ENCODE assay signal across 13 cellular contexts in the genomic region with DNA sequence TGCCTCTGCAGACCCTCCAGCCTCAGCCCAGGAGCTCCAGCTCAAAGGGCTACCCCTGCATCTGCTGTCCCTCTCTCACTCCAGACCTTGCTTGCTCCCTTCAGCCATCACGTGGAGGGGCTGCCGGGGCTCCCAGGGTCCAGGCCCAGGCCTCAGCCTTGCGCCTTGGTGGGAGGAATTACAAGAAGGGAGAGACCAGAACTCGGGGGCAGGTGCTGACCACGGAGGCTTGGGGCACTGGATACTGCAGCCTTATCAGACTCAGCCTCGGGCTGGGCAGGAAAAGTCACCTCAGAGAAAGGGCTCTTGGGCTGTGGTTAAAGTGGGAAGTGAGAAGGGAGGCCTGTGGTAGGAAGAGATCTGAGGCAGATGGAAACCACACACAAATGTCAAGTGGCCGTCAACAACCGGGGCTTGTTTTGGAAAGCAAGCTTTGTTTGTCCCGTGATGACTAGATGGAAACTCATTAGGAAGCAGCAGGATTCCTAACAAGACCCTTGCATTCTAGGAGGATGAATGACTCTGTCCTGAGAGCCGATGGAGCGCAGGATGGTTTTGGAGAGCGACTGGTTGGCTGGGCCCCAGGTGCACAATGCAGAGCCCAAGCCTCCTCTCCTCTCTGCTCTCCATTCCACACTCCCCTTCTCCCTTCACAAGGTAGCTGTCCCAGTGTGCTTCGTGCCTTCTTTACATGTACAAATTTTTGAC.
DNase-seq lines count a peak whose midpoint lies in the region; ATAC-seq and TF ChIP-seq lines count a peak whose summit lies in the region.
"Had no signal": no experiment of that assay in that cellular context is flagged by ENCODE, and none has a peak within 500 bp of the region (broad histone marks: within the 10 kb centered on the region; RNA-seq: fewer than 3 reads in every experiment).

No MANE protein-coding gene starts in this region.

- TF ChIP-seq EP300 in transverse colon (IDR thresholded peaks at IDR 0.05; ENCODE audit: low read depth): no peak

- H3K9me3 ChIP-seq in transverse colon: no peaks in the 10 kb centered on the region
- H3K9me3 ChIP-seq: vagina had no signal

- POLR2A ChIA-PET in activated CD8-positive, alpha-beta T cell treated with anti-CD3 and anti-CD28 coated beads for 36 hours (lab: Charles Lee): interaction anchor here (0.7 kb wide), 1 partner anchor 1601 kb away, joined by 3 read pairs; no protein-coding TSS in a partner anchor

- in situ Hi-C loops in transverse colon (cut with MboI; ENCODE audit: low pct_ligation_motif_present in 1 of 4, low pct_unique_long_range_greater_than_20kb in 1 of 4, low sequenced_read_pairs in 3 of 4): no loop called here

- no peak overlapping the region for H3K27ac ChIP-seq in transverse colon
- H3K27ac ChIP-seq: vagina had no signal

- intact Hi-C loops in activated CD8-positive, alpha-beta T cell treated with anti-CD3 and anti-CD28 coated beads for 36 hours (cut with micrococcal nuclease): no loop called here
- intact Hi-C loops in transverse colon (cut with DNase I; ENCODE audit: low total_unique reads): no loop called here

- peaks cover 7% of the 10 kb centered on the region for H3K27me3 ChIP-seq in transverse colon
- H3K27me3 ChIP-seq: vagina had no signal

- no peak overlapping the region for H3K4me3 ChIP-seq in transverse colon
- H3K4me3 ChIP-seq: vagina had no signal

- no peak for TF ChIP-seq POLR2A in transverse colon (IDR thresholded peaks at IDR 0.05)

- DNase-seq in CMK (ENCODE audit: low read depth): peak; percentile 17
- DNase-seq in activated CD8-positive, alpha-beta T cell treated with anti-CD3 and anti-CD28 coated beads for 36 hours: peak; percentile 12
- DNase-seq in NCI-H1092 treated with DMSO at 0.1 percent for 48 hours (lab: John Stamatoyannopoulos, UW): no peak
- no peak for DNase-seq in OCI-M2 (lab: John Stamatoyannopoulos, UW; ENCODE audit: unreplicated experiment)
- DNase-seq in transverse colon: no peak
- DNase-seq: activated T-cell treated with anti-CD3 and anti-CD28 coated beads, Interleukin-2, amount 50 U/mL, for 4 hours; central memory CD4-positive, alpha-beta T cell; NCI-H510A had no signal

- peak overlapping the region in 1 of 3 donors; percentile 39 for H3K27ac Mint-ChIP-seq in IgD-negative memory B cell
- no peak overlapping the region for H3K27ac Mint-ChIP-seq in activated CD8-positive, alpha-beta T cell treated with anti-CD3 and anti-CD28 coated beads for 36 hours

- peak overlapping the region in 3 of 4 donors; percentile 13 to 87 (median 44) for H3K4me3 Mint-ChIP-seq in IgD-negative memory B cell
- H3K4me3 Mint-ChIP-seq in activated CD8-positive, alpha-beta T cell treated with anti-CD3 and anti-CD28 coated beads for 36 hours: no peak overlapping the region
- H3K4me3 Mint-ChIP-seq: activated T-cell treated with anti-CD3 and anti-CD28 coated beads, Interleukin-2, amount 50 U/mL, for 4 hours had no signal

- peaks cover 6 to 23% (median 23%) of the 10 kb centered on the region in 3 donors for H3K4me1 Mint-ChIP-seq in IgD-negative memory B cell
- peaks cover 16% of the 10 kb centered on the region for H3K4me1 Mint-ChIP-seq in activated CD8-positive, alpha-beta T cell treated with anti-CD3 and anti-CD28 coated beads for 36 hours (ENCODE audit: low read depth)

- H3K27me3 Mint-ChIP-seq in IgD-negative memory B cell: peaks cover 12% of the 10 kb centered on the region
- peaks cover 16% of the 10 kb centered on the region for H3K27me3 Mint-ChIP-seq in activated CD8-positive, alpha-beta T cell treated with anti-CD3 and anti-CD28 coated beads for 36 hours

- H3K36me3 Mint-ChIP-seq in IgD-negative memory B cell: no peaks in the 10 kb centered on the region
- no peaks in the 10 kb centered on the region for H3K36me3 Mint-ChIP-seq in activated CD8-positive, alpha-beta T cell treated with anti-CD3 and anti-CD28 coated beads for 36 hours (ENCODE audit: low read depth)

- no peaks in the 10 kb centered on the region for H3K9me3 Mint-ChIP-seq in IgD-negative memory B cell
- no peaks in the 10 kb centered on the region for H3K9me3 Mint-ChIP-seq in activated CD8-positive, alpha-beta T cell treated with anti-CD3 and anti-CD28 coated beads for 36 hours
- H3K9me3 Mint-ChIP-seq: activated T-cell treated with anti-CD3 and anti-CD28 coated beads, Interleukin-2, amount 50 U/mL, for 4 hours had no signal

- TF ChIP-seq CTCF in activated CD8-positive, alpha-beta T cell treated with anti-CD3 and anti-CD28 coated beads for 36 hours (IDR thresholded peaks at IDR 0.05): no peak
- no peak for TF ChIP-seq CTCF in transverse colon (IDR thresholded peaks at IDR 0.05)

- CTCF ChIA-PET in activated CD8-positive, alpha-beta T cell treated with anti-CD3 and anti-CD28 coated beads for 36 hours (lab: Charles Lee): no interaction called here

- no peaks in the 10 kb centered on the region for H3K36me3 ChIP-seq in transverse colon
- H3K36me3 ChIP-seq: vagina had no signal

- WGBS in transverse colon (ENCODE audit: low coverage in 1 of 2), 2 donors: 64 to 65% methylated on average over 4 to 13 of the region's 13 CpGs

- ATAC-seq in GM19351 (IDR thresholded peaks at IDR 0.05; ENCODE audit: unreplicated experiment) (peak; percentile 71), GM18861 (IDR thresholded peaks at IDR 0.05; ENCODE audit: unreplicated experiment) (no peak)
- ATAC-seq in activated CD8-positive, alpha-beta T cell treated with anti-CD3 and anti-CD28 coated beads for 36 hours: no peak
- ATAC-seq: HepG2 had no signal

- H3K4me1 ChIP-seq in transverse colon: peaks cover 0 to 3% (median under 1%) of the 10 kb centered on the region in 4 donors

Comparison
In these comparisons a context has a peak if more than half of its experiments do, and no peak if none do; other contexts are left out.
1. DNase-seq: peak in CMK (single experiment) and activated CD8-positive, alpha-beta T cell treated with anti-CD3 and anti-CD28 coated beads for 36 hours (single experiment); none in NCI-H1092 treated with DMSO at 0.1 percent for 48 hours (single experiment), OCI-M2 (single experiment) and transverse colon (single experiment).